1 cellular context compared by ENCODE assay signal in the genomic region with DNA sequence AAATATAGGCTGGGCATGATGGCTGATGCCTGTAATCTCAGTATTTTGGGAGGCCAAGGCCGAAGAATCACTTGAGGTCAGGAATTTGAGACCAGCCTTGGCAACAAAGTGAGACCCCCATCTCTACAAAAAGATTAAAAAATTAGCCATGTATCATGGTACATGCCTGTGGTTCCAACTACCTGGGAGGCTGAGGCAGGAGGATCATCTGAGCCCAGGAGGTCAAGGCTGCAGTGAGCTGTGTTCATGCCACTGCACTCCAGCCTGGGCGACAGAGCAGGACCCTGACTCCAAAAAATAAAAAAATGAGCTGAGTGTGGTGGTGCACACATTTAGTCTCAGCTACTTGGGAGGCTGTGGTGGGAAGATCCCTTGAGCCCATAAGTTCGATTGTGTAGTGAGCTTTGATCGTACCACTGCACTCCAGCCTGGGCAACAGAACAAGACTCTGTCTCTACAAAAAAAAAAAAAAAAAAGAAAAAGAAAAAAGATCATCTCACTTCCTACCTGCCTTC.
TF ChIP-seq lines count a peak whose summit lies in the region.

No MANE protein-coding gene starts in this region.

TF ChIP-seq in SK-N-SH treated with all-trans-retinoic acid at 6 μM for 48 hours, 23 proteins besides CTCF, POLR2A, EP300 and RAD21 (continued from another document):
- TF ChIP-seq, protein P1, sequence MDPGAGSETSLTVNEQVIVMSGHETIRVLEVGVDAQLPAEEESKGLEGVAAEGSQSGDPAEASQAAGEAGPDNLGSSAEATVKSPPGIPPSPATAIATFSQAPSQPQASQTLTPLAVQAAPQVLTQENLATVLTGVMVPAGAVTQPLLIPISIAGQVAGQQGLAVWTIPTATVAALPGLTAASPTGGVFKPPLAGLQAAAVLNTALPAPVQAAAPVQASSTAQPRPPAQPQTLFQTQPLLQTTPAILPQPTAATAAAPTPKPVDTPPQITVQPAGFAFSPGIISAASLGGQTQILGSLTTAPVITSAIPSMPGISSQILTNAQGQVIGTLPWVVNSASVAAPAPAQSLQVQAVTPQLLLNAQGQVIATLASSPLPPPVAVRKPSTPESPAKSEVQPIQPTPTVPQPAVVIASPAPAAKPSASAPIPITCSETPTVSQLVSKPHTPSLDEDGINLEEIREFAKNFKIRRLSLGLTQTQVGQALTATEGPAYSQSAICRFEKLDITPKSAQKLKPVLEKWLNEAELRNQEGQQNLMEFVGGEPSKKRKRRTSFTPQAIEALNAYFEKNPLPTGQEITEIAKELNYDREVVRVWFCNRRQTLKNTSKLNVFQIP (CRISPR knock-in tag; IDR thresholded peaks at IDR 0.05; ENCODE audit: borderline replicate concordance, low read depth): no peak
- TF ChIP-seq ZNF565 (CRISPR knock-in tag; conservative IDR thresholded peaks at IDR 0.05; ENCODE audit: low read depth) (no peak), PPARA (CRISPR knock-in tag; IDR thresholded peaks at IDR 0.05; ENCODE audit: borderline replicate concordance) (no peak), OSR1 (CRISPR knock-in tag; IDR thresholded peaks at IDR 0.05) (no peak)
- TF ChIP-seq, protein P2, sequence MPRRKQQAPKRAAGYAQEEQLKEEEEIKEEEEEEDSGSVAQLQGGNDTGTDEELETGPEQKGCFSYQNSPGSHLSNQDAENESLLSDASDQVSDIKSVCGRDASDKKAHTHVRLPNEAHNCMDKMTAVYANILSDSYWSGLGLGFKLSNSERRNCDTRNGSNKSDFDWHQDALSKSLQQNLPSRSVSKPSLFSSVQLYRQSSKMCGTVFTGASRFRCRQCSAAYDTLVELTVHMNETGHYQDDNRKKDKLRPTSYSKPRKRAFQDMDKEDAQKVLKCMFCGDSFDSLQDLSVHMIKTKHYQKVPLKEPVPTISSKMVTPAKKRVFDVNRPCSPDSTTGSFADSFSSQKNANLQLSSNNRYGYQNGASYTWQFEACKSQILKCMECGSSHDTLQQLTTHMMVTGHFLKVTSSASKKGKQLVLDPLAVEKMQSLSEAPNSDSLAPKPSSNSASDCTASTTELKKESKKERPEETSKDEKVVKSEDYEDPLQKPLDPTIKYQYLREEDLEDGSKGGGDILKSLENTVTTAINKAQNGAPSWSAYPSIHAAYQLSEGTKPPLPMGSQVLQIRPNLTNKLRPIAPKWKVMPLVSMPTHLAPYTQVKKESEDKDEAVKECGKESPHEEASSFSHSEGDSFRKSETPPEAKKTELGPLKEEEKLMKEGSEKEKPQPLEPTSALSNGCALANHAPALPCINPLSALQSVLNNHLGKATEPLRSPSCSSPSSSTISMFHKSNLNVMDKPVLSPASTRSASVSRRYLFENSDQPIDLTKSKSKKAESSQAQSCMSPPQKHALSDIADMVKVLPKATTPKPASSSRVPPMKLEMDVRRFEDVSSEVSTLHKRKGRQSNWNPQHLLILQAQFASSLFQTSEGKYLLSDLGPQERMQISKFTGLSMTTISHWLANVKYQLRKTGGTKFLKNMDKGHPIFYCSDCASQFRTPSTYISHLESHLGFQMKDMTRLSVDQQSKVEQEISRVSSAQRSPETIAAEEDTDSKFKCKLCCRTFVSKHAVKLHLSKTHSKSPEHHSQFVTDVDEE (CRISPR knock-in tag; IDR thresholded peaks at IDR 0.05): no peak
